8 cellular contexts compared by ENCODE assay signal in the genomic region with DNA sequence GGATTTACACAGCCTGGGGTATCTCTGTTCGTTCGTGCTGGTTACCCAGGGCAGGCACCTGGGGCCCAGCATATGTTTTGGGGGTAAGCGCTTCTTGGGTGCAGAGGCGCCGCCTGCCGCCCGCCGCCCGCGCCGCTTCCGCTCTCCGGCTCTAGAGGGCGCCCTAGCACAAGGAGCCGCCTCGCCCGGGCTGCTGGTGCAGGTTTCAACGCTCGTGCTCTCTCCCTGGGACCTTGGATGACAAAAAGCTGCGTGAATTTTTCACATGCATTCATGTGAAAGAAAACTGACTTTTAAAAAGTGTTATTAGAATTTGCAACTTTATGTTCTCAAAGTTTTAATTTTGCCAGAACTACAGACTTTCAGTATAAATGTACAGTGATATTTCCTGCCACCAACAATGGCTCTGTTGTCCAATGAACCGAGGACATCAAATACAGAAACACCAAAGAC. TPM values are rescaled to one million over a fixed set of nuclear protein-coding genes. Genes with fewer than 3 reads are reported as not detected.
DNase-seq lines count a peak whose midpoint lies in the region; ATAC-seq, FAIRE-seq and TF ChIP-seq lines count a peak whose summit lies in the region.

No MANE protein-coding gene starts in this region.

- H3K4me3 Mint-ChIP-seq in central memory CD8-positive, alpha-beta T cell, result no peak overlapping the region

- H3K36me3 Mint-ChIP-seq in central memory CD8-positive, alpha-beta T cell (ENCODE audit: insufficient read depth), result peaks cover 2% of the 10 kb centered on the region

- no peaks in the 10 kb centered on the region for H3K9me3 Mint-ChIP-seq in central memory CD8-positive, alpha-beta T cell

- peak; percentile 94 for TF ChIP-seq CTCF in A549 (IDR thresholded peaks at IDR 0.05)
- peak; percentile 100 for TF ChIP-seq CTCF in GM13976 (IDR thresholded peaks at IDR 0.05; ENCODE audit: borderline replicate concordance, control extremely low read depth, extremely low read depth, insufficient read depth, missing control alignments)

- peak; percentile 84 to 90 for TF ChIP-seq RAD21 in A549 (conservative IDR thresholded peaks at IDR 0.05 in 1 of 2, IDR thresholded peaks at IDR 0.05 in 1 of 2)

- ATAC-seq in A549 (peak; percentile 91 to 95), HG02840 (IDR thresholded peaks at IDR 0.05; ENCODE audit: low FRiP score, unreplicated experiment) (peak; percentile 74), left lobe of liver (peak; percentile 100)
- peak; percentile 89 for ATAC-seq in central memory CD8-positive, alpha-beta T cell (replicated peaks; ENCODE audit: extremely low read depth, poor library complexity, severe bottlenecking)

- under 1% methylated on average over 19 of the region's 21 CpGs for WGBS in A549 (ENCODE audit: missing lambda C conversion rate)

- H3K9me3 ChIP-seq in A549, result no peaks in the 10 kb centered on the region

- H3K27ac Mint-ChIP-seq in central memory CD8-positive, alpha-beta T cell (ENCODE audit: low read depth), result no peak overlapping the region

- in situ Hi-C loops in GM13976 (cut with MboI; ENCODE audit: low sequenced_read_pairs, unreplicated experiment), result loop anchor here (10.0 kb wide), 1 partner anchor 109 kb away; a partner anchor contains a TSS

- no peaks in the 10 kb centered on the region for H3K4me1 ChIP-seq in A549

- no peak for TF ChIP-seq EP300 in A549 (IDR thresholded peaks at IDR 0.05)

- H3K27me3 Mint-ChIP-seq in central memory CD8-positive, alpha-beta T cell, result no peaks in the 10 kb centered on the region

- H3K4me3 ChIP-seq in A549, result no peak overlapping the region

- POLR2A ChIA-PET in A549 (lab: Yijun Ruan, JAX), result no interaction called here

- H3K4me1 Mint-ChIP-seq in central memory CD8-positive, alpha-beta T cell, result peaks cover 7% of the 10 kb centered on the region

- no peak for TF ChIP-seq POLR2A in A549 (IDR thresholded peaks at IDR 0.05; ENCODE audit: low read length)

- CTCF ChIA-PET in A549 (lab: Yijun Ruan, JAX), result interaction anchor here (0.6 to 4.2 kb wide), 13 partner anchors 9 to 452 kb away, joined by 3 to 45 read pairs (median 3); no protein-coding TSS in a partner anchor

- no peak overlapping the region for H3K27ac ChIP-seq in A549

- DNase-seq in A549 (ENCODE audit: low read depth in 1 of 2, low spot score in 1 of 2), result peak; percentile 35 to 40
- DNase-seq in GM13976 (ENCODE audit: low spot score), result peak; percentile 89
- DNase-seq in NCI-H1417 treated with DMSO at 0.1 percent for 48 hours (lab: John Stamatoyannopoulos, UW), result peak; percentile 20
- DNase-seq in activated CD4-positive, alpha-beta T cell treated with anti-CD3 and anti-CD28 coated beads for 24 hours (ENCODE audit: low read depth in 2 of 2), result peak; percentile 67 to 72
- DNase-seq in central memory CD8-positive, alpha-beta T cell (ENCODE audit: low spot score in 2 of 2), result peak; percentile 71 to 90
- peak; percentile 79 for DNase-seq in left lobe of liver (ENCODE audit: low spot score)
- peak; percentile 59 to 75 (median 65) for DNase-seq in stimulated activated CD4-positive, alpha-beta T cell treated with anti-CD3 and anti-CD28 coated beads, TNF-alpha, amount 100 ng/mL, for 24 hours (ENCODE audit: low read depth in 3 of 3)

- peak overlapping the region; percentile 34 for H3K4me2 ChIP-seq in A549

- FAIRE-seq in A549 (lab: Jason Lieb, UNC), result no peak

TF ChIP-seq in A549, 52 proteins besides CTCF, POLR2A, EP300 and RAD21:
- TF ChIP-seq, protein P1, sequence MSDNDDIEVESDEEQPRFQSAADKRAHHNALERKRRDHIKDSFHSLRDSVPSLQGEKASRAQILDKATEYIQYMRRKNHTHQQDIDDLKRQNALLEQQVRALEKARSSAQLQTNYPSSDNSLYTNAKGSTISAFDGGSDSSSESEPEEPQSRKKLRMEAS (IDR thresholded peaks at IDR 0.05), result no peak
- peak; percentile 80 for TF ChIP-seq SMC3 (IDR thresholded peaks at IDR 0.05)

RNA-seq across cellular contexts. Expression of a gene that starts 32.5 kb away (rescaled TPM):
- 0.07 and 0.13 TPM in 2 replicates for polyA plus RNA-seq in A549 (2011; rRNA removed)
- 0.05 and 0.08 TPM in 2 replicates for polyA plus RNA-seq in A549 (2012; cell fraction: cytosol; rRNA removed)
- polyA plus RNA-seq in A549 (2012; cell fraction: nucleus; rRNA removed), result 0.06 and 0.10 TPM in 2 replicates
- polyA plus RNA-seq in A549 (2017; fragmentation: RNase III; extraction: RNeasy Plus Mini Kit Qiagen cat#74134 plus additional on column Dnase treatment), result 0.04 to 0.08 TPM (median 0.08 TPM) in 3 replicates
- polyA minus RNA-seq in A549 (2011; rRNA and poly(A)+ RNA removed), result 0.08 and 0.34 TPM in 2 replicates
- 2.0 TPM for total RNA-seq in left lobe of liver

Comparison
In these comparisons a context has a peak if more than half of its experiments do, and no peak if none do; other contexts are left out.
1. DNase-seq: peak in every context shown above with its lines; median percentile 89 in GM13976; 80 in central memory CD8-positive, alpha-beta T cell; 79 in left lobe of liver; 70 in activated CD4-positive, alpha-beta T cell treated with anti-CD3 and anti-CD28 coated beads for 24 hours; 65 in stimulated activated CD4-positive, alpha-beta T cell treated with anti-CD3 and anti-CD28 coated beads, TNF-alpha, amount 100 ng/mL, for 24 hours; 38 in A549; 20 in NCI-H1417 treated with DMSO at 0.1 percent for 48 hours.